In genomic region chr22:36383110-36383581, GRCh38 we compare ENCODE assay signal across 8 cellular contexts. TPM values are rescaled to one million over a fixed set of nuclear protein-coding genes. Genes with fewer than 3 reads are reported as not detected.
DNase-seq lines count a peak whose midpoint lies in the region; ATAC-seq and TF ChIP-seq lines count a peak whose summit lies in the region.

No MANE protein-coding gene starts in this region.

- peak overlapping the region; percentile 82 for H3K4me3 Mint-ChIP-seq in activated CD4-positive, alpha-beta T cell treated with anti-CD3 and anti-CD28 coated beads, Interleukin-2, amount 10 ng/mL, durations not matched to agents 24 days and 14 days
- H3K4me3 Mint-ChIP-seq in stimulated activated naive B cell treated with anti-CD40 and anti-IgM and Interleukin-4, amounts not matched to agents 10 μg/mL and 1 μg/mL and 100 μg/mL, for 72 hours, result peak overlapping the region; percentile 77 to 85

- TF ChIP-seq CTCF in AG10803 (conservative IDR thresholded peaks at IDR 0.05; ENCODE audit: low read length), result no peak
- no peak for TF ChIP-seq CTCF in fibroblast of lung (conservative IDR thresholded peaks at IDR 0.05 in 1 of 2, IDR thresholded peaks at IDR 0.05 in 1 of 2; ENCODE audit: low read depth in 1 of 2, low read length in 2 of 2)

- H3K27ac Mint-ChIP-seq in activated CD4-positive, alpha-beta T cell treated with anti-CD3 and anti-CD28 coated beads, Interleukin-2, amount 10 ng/mL, durations not matched to agents 24 days and 14 days, result peak overlapping the region; percentile 93
- H3K27ac Mint-ChIP-seq in stimulated activated naive B cell treated with anti-CD40 and anti-IgM and Interleukin-4, amounts not matched to agents 10 μg/mL and 1 μg/mL and 100 μg/mL, for 72 hours, result peak overlapping the region; percentile 92

- H4K20me1 ChIP-seq in fibroblast of lung (ENCODE audit: control insufficient read depth, extremely low read depth, insufficient read depth, low read length), result peaks cover 7% of the 10 kb centered on the region

- H2AFZ ChIP-seq in fibroblast of lung (ENCODE audit: low read length), result no peak overlapping the region

- H3K79me2 ChIP-seq in fibroblast of lung (ENCODE audit: control insufficient read depth, insufficient read depth, low read length), result peaks cover 91% of the 10 kb centered on the region

- H3K36me3 Mint-ChIP-seq in activated CD4-positive, alpha-beta T cell treated with anti-CD3 and anti-CD28 coated beads, Interleukin-2, amount 10 ng/mL, durations not matched to agents 24 days and 14 days (ENCODE audit: low read depth), result peaks cover 62% of the 10 kb centered on the region
- peaks cover 39 to 57% of the 10 kb centered on the region in 2 donors for H3K36me3 Mint-ChIP-seq in stimulated activated naive B cell treated with anti-CD40 and anti-IgM and Interleukin-4, amounts not matched to agents 10 μg/mL and 1 μg/mL and 100 μg/mL, for 72 hours

- peaks cover 17% of the 10 kb centered on the region for H3K4me1 ChIP-seq in fibroblast of lung (ENCODE audit: control insufficient read depth, extremely low read depth, insufficient read depth, low read length)

- H3K27ac ChIP-seq in fibroblast of lung (ENCODE audit: insufficient read depth, low read length), result peak overlapping the region; percentile 15

- DNase-seq in AG10803 (ENCODE audit: low read depth) (peak; percentile 81), fibroblast of lung (ENCODE audit: low read depth in 2 of 2) (peak; percentile 77 to 98), NCI-H1092 treated with DMSO at 0.1 percent for 48 hours (lab: John Stamatoyannopoulos, UW) (no peak)
- DNase-seq in activated CD4-positive, alpha-beta T cell treated with anti-CD3 and anti-CD28 coated beads, Interleukin-2, amount 10 ng/mL, durations not matched to agents 24 days and 14 days, result peak; percentile 87
- peak; percentile 47 for DNase-seq in stimulated activated naive B cell treated with anti-CD40 and anti-IgM and Interleukin-4, amounts not matched to agents 10 μg/mL and 1 μg/mL and 100 μg/mL, for 72 hours

- H3K4me1 Mint-ChIP-seq in activated CD4-positive, alpha-beta T cell treated with anti-CD3 and anti-CD28 coated beads, Interleukin-2, amount 10 ng/mL, durations not matched to agents 24 days and 14 days, result peaks cover 65% of the 10 kb centered on the region
- peaks cover 46 to 78% of the 10 kb centered on the region in 2 donors for H3K4me1 Mint-ChIP-seq in stimulated activated naive B cell treated with anti-CD40 and anti-IgM and Interleukin-4, amounts not matched to agents 10 μg/mL and 1 μg/mL and 100 μg/mL, for 72 hours

- ATAC-seq in GM21786 (IDR thresholded peaks at IDR 0.05; ENCODE audit: unreplicated experiment) (peak; percentile 26), HG02840 (IDR thresholded peaks at IDR 0.05; ENCODE audit: low FRiP score, unreplicated experiment) (no peak), GM19467 (IDR thresholded peaks at IDR 0.05; ENCODE audit: unreplicated experiment) (no peak)
- ATAC-seq in stimulated activated naive B cell treated with anti-CD40 and anti-IgM and Interleukin-4, amounts not matched to agents 10 μg/mL and 1 μg/mL and 100 μg/mL, for 72 hours (replicated peaks), result no peak

- H3K4me2 ChIP-seq in fibroblast of lung (ENCODE audit: extremely low read depth, insufficient read depth, low read length), result peak overlapping the region; percentile 62

- no peaks in the 10 kb centered on the region for H3K9me3 Mint-ChIP-seq in activated CD4-positive, alpha-beta T cell treated with anti-CD3 and anti-CD28 coated beads, Interleukin-2, amount 10 ng/mL, durations not matched to agents 24 days and 14 days
- no peaks in the 10 kb centered on the region for H3K9me3 Mint-ChIP-seq in stimulated activated naive B cell treated with anti-CD40 and anti-IgM and Interleukin-4, amounts not matched to agents 10 μg/mL and 1 μg/mL and 100 μg/mL, for 72 hours

- no peaks in the 10 kb centered on the region for H3K27me3 Mint-ChIP-seq in activated CD4-positive, alpha-beta T cell treated with anti-CD3 and anti-CD28 coated beads, Interleukin-2, amount 10 ng/mL, durations not matched to agents 24 days and 14 days
- H3K27me3 Mint-ChIP-seq in stimulated activated naive B cell treated with anti-CD40 and anti-IgM and Interleukin-4, amounts not matched to agents 10 μg/mL and 1 μg/mL and 100 μg/mL, for 72 hours, result no peaks in the 10 kb centered on the region

- peaks cover 15% of the 10 kb centered on the region for H3K36me3 ChIP-seq in fibroblast of lung (ENCODE audit: control insufficient read depth, insufficient read depth, low read length)

- no peaks in the 10 kb centered on the region for H3K27me3 ChIP-seq in fibroblast of lung (ENCODE audit: control insufficient read depth, insufficient read depth, low read length)

- intact Hi-C loops in activated CD4-positive, alpha-beta T cell treated with anti-CD3 and anti-CD28 coated beads, Interleukin-2, amount 10 ng/mL, durations not matched to agents 24 days and 14 days (cut with micrococcal nuclease), result no loop called here

- H3K4me3 ChIP-seq in AG10803 (ENCODE audit: low read length), result peak overlapping the region; percentile 31
- peak overlapping the region in 3 of 4 experiments; percentile 1 to 41 (median 24) for H3K4me3 ChIP-seq in fibroblast of lung (replicated peaks in 1 of 4; ENCODE audit: control extremely low read depth in 1 of 4, insufficient read depth in 1 of 4, low read depth in 3 of 4, low read length in 4 of 4)

- no peak overlapping the region for H3K9ac ChIP-seq in fibroblast of lung (ENCODE audit: insufficient read depth, low read length)

- H3K9me3 ChIP-seq in fibroblast of lung (ENCODE audit: control insufficient read depth, insufficient read depth, low read depth, low read length), result no peaks in the 10 kb centered on the region

RNA-seq across cellular contexts. Expression of gene MYH9, which starts 4.6 kb away (rescaled TPM):
- total RNA-seq in activated CD4-positive, alpha-beta T cell treated with anti-CD3 and anti-CD28 coated beads, Interleukin-2, amount 10 ng/mL, durations not matched to agents 24 days and 14 days, result 625 and 633 TPM in 2 replicates
- total RNA-seq in fibroblast of lung, result 562 and 796 TPM in 2 replicates
- polyA plus RNA-seq in fibroblast of lung, result 413 and 677 TPM in 2 replicates
- 611 and 1,244 TPM in 2 replicates for polyA plus RNA-seq in fibroblast of lung (2012)
- 1,141 and 2,569 TPM in 2 replicates for polyA minus RNA-seq in fibroblast of lung (ENCODE audit: low replicate concordance)
